Comparison of ENCODE assay signal across 1 cellular context in the genomic region with DNA sequence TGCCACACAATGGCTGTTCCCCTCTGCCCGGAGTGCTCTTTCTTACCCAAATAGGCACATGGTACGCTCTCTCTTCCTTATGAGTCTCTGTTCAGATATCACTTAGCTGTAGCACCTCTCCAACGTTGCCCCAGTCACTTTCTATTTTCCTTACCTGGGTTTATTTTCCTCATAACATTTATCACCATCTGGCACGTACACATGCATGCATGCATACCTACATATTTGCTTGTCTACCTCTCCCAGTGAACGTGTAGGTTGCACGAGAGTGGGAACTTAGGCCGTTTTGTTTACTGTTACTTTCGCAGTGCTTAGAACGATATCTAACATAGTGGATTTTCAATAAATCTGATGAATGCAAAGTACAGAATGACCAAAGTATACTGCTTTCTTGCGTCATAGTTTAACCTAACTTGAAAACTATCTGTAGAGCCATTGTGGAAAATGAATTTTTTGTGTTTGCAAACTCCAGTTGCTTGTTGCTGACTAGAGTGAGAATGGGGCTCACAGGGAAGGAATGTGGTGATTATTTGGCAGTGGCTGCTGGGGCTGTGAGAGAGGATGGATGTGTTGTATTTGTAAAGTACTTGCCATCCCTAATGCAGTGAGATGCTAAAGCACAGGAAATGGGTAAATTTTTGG.
TF ChIP-seq lines count a peak whose summit lies in the region.

No MANE protein-coding gene starts in this region.

TF ChIP-seq in H1, 55 proteins besides CTCF, POLR2A, EP300 and RAD21:
- TF ChIP-seq, protein P1, sequence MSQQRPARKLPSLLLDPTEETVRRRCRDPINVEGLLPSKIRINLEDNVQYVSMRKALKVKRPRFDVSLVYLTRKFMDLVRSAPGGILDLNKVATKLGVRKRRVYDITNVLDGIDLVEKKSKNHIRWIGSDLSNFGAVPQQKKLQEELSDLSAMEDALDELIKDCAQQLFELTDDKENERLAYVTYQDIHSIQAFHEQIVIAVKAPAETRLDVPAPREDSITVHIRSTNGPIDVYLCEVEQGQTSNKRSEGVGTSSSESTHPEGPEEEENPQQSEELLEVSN (IDR thresholded peaks at IDR 0.05): peak; percentile 25; the same call in 1 of the 2 replicates
- TF ChIP-seq SP1 (IDR thresholded peaks at IDR 0.05; ENCODE audit: low read depth, low read length): no peak
